6 cellular contexts compared by ENCODE assay signal in genomic region chr14:94079891-94080605, GRCh38. TPM values are rescaled to one million over a fixed set of nuclear protein-coding genes. Genes with fewer than 3 reads are reported as not detected.
DNase-seq lines count a peak whose midpoint lies in the region; TF ChIP-seq lines count a peak whose summit lies in the region.

No MANE protein-coding gene starts in this region.

- H3K4me1 Mint-ChIP-seq in IgD-negative memory B cell (peaks cover 37 to 42% (median 39%) of the 10 kb centered on the region in 3 donors), brain (peaks cover 82% of the 10 kb centered on the region), nephron (peaks cover 39% of the 10 kb centered on the region)

- peaks cover 0 to 5% (median 3%) of the 10 kb centered on the region in 3 donors for H3K9me3 Mint-ChIP-seq in IgD-negative memory B cell
- H3K9me3 Mint-ChIP-seq in brain: peaks cover 7 to 31% (median 16%) of the 10 kb centered on the region in 5 experiments
- peaks cover 15% of the 10 kb centered on the region for H3K9me3 Mint-ChIP-seq in nephron

- TF ChIP-seq CTCF in brain (conservative IDR thresholded peaks at IDR 0.05) (no peak), nephron (IDR thresholded peaks at IDR 0.05; ENCODE audit: unreplicated experiment in 3 of 3) (no peak)

- no peaks in the 10 kb centered on the region for H3K27me3 Mint-ChIP-seq in IgD-negative memory B cell
- H3K27me3 Mint-ChIP-seq in brain: peaks cover 20% of the 10 kb centered on the region
- no peaks in the 10 kb centered on the region for H3K27me3 Mint-ChIP-seq in nephron (ENCODE audit: low read depth)

- DNase-seq in anterior cingulate cortex (lab: John Stamatoyannopoulos, UW) (no peak), SHP77 (lab: John Stamatoyannopoulos, UW) (no peak), SKM-1 (lab: John Stamatoyannopoulos, UW; ENCODE audit: unreplicated experiment) (no peak)

- H3K4me3 Mint-ChIP-seq in IgD-negative memory B cell (peak overlapping the region; percentile 98 to 99 (median 99)), brain (peak overlapping the region; percentile 98 to 100 (median 99)), nephron (peak overlapping the region; percentile 100)

- H3K36me3 Mint-ChIP-seq in IgD-negative memory B cell (peaks cover 21% of the 10 kb centered on the region), brain (peaks cover 74% of the 10 kb centered on the region), nephron (ENCODE audit: low read depth) (peaks cover 68% of the 10 kb centered on the region)

- peak overlapping the region; percentile 88 to 100 (median 98) for H3K27ac Mint-ChIP-seq in IgD-negative memory B cell
- H3K27ac Mint-ChIP-seq in brain: peak overlapping the region; percentile 96 to 99 (median 99)
- H3K27ac Mint-ChIP-seq in nephron: peak overlapping the region; percentile 93 to 99 (median 99)

RNA-seq across cellular contexts. Expression of gene DDX24, which starts 1.0 kb away (rescaled TPM):
- 207 TPM for polyA plus RNA-seq in IgD-negative memory B cell
- polyA plus RNA-seq in brain (ENCODE audit: insufficient read depth, low read depth, low replicate concordance): 426 TPM

RNA-seq across cellular contexts. Expression of gene IFI27L1, which starts 1.1 kb away (rescaled TPM):
- 9.1 TPM for polyA plus RNA-seq in IgD-negative memory B cell
- 81.3 TPM for polyA plus RNA-seq in brain (ENCODE audit: insufficient read depth, low read depth, low replicate concordance)

RNA-seq across cellular contexts. Expression of gene IFI27, which starts 30.5 kb away (rescaled TPM):
- polyA plus RNA-seq in IgD-negative memory B cell (not detected), brain (ENCODE audit: insufficient read depth, low read depth, low replicate concordance) (159 TPM)

RNA-seq across cellular contexts. Expression of gene IFI27L2, which starts 49.4 kb away (rescaled TPM):
- polyA plus RNA-seq in IgD-negative memory B cell: 108 TPM
- polyA plus RNA-seq in brain (ENCODE audit: insufficient read depth, low read depth, low replicate concordance): 94.8 TPM

RNA-seq across cellular contexts. Expression of gene OTUB2, which starts 53.9 kb away (rescaled TPM):
- 0.19 TPM for polyA plus RNA-seq in IgD-negative memory B cell
- 1.5 TPM for polyA plus RNA-seq in brain (ENCODE audit: insufficient read depth, low read depth, low replicate concordance)

Comparison
In these comparisons a context has a peak if more than half of its experiments do, and no peak if none do; other contexts are left out.
1. RNA of gene IFI27, which starts 30.5 kb away (polyA plus RNA-seq): 159 TPM in brain (single experiment); not detected in IgD-negative memory B cell (single experiment); every median in the first group is over 100 times any median in the second.
2. Peak in every context shown above with its lines, with median percentiles within 50 percentile points of each other: H3K27ac Mint-ChIP-seq and H3K4me3 Mint-ChIP-seq.